5 cellular contexts compared by ENCODE assay signal in the genomic region with DNA sequence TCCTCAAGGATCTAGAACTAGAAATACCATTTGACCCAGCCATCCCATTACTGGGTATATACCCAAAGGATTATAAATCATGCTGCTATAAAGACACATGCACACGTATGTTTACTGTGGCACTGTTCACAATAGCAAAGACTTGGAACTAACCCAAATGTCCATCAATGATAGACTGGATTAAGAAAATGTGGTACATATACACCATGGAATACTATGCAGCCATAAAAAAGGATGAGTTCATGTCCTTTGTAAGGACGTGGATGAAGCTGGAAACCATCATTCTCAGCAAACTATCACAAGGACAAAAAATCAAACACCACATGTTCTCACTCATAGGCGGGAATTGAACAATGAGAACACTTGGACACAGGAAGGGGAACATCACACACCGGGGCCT. TPM values are rescaled to one million over a fixed set of nuclear protein-coding genes. Genes with fewer than 3 reads are reported as not detected.
"Had no signal": no experiment of that assay in that cellular context is flagged by ENCODE, and none has a peak within 500 bp of the region (broad histone marks: within the 10 kb centered on the region; RNA-seq: fewer than 3 reads in every experiment).

No MANE protein-coding gene starts in this region.

RNA-seq across cellular contexts. Expression of a gene that starts 4.5 kb away (rescaled TPM):
- total RNA-seq: HepG2, IMR-90, K562 had no signal

RNA-seq across cellular contexts. Expression of a gene that starts 4.7 kb away (rescaled TPM):
- total RNA-seq: IMR-90, K562 had no signal

RNA-seq across cellular contexts. Expression of a gene that starts 39.6 kb away (rescaled TPM):
- total RNA-seq: HepG2, HT-29, HT1080, IMR-90 had no signal
